ENCODE assay signal across 9 cellular contexts in the genomic region with DNA sequence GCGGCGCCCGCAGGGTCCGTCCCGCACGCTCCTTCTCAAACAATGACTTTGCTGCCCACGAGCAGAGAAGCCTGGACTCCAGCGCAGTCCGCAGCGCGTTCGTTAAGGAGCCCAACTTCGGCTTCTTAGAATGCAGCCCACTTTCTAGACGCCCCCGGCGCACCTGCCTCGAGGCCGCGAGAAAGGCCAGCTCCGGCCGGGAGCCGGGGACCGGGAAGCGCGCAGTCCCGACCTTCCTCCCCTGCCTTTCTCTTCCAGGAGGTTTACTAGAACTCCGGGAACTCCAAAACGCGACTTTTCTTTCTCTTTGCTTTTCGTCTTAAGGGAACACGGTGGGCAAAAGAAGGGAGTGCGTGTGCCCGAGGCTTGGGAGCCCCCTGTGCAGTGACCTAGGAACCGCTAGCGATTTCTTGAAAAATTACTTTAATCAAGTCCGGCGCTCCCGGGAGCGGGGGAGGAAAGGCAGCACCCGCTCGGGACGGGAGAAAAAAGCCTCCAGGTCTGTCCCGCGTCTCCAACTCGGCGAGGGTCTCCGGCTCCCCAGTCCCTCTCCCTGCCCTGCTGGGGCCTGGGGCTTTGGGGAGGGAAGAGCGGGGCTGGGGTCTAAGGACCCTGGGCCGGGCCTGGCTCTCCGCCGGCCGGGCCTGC. TPM values are rescaled to one million over a fixed set of nuclear protein-coding genes. Genes with fewer than 3 reads are reported as not detected.
A peak's percentile ranks its signal among the peaks of the same experiment; 100 is the strongest.
DNase-seq lines count a peak whose midpoint lies in the region; ATAC-seq, FAIRE-seq and TF ChIP-seq lines count a peak whose summit lies in the region.
"Had no signal": no experiment of that assay in that cellular context is flagged by ENCODE, and none has a peak within 500 bp of the region (broad histone marks: within the 10 kb centered on the region; RNA-seq: fewer than 3 reads in every experiment).

No MANE protein-coding gene starts in this region.

- DNase-seq in NCI-H510A treated with DMSO at 0.1 percent for 48 hours (lab: John Stamatoyannopoulos, UW) (peak; percentile 46), NCI-H510A (lab: John Stamatoyannopoulos, UW) (no peak), fibroblast of the aortic adventitia (ENCODE audit: low read depth) (peak; percentile 24), small intestine (peak; percentile 36), NCI-H1436 treated with DMSO at 0.1 percent for 48 hours (lab: John Stamatoyannopoulos, UW) (no peak)

- peak overlapping the region; percentile 87 to 90 for H3K27ac ChIP-seq in small intestine (ENCODE audit: low read depth in 1 of 2, low read length in 1 of 2)

- no peak for FAIRE-seq in small intestine (lab: Jason Lieb, UNC)

- peaks cover 0 to 2% of the 10 kb centered on the region in 2 donors for H3K36me3 ChIP-seq in small intestine (ENCODE audit: control insufficient read depth in 2 of 2, insufficient read depth in 2 of 2, low read length in 2 of 2)

- 2% methylated on average over 47 to 52 of the region's 52 CpGs for WGBS in small intestine, 3 donors

- TF ChIP-seq CTCF in fibroblast of the aortic adventitia (IDR thresholded peaks at IDR 0.05; ENCODE audit: insufficient read depth, low read length) = no peak

- peaks cover 0 to 33% of the 10 kb centered on the region in 2 donors for H3K27me3 ChIP-seq in small intestine (ENCODE audit: control insufficient read depth in 2 of 2, insufficient read depth in 2 of 2, low read length in 2 of 2)

- ATAC-seq in SK-N-SH treated with all-trans-retinoic acid at 6 μM for 48 hours (peak; percentile 65), HG02642 (IDR thresholded peaks at IDR 0.05; ENCODE audit: poor library complexity, unreplicated experiment) (no peak), HG03571 (IDR thresholded peaks at IDR 0.05; ENCODE audit: unreplicated experiment) (no peak)

- H3K4me1 ChIP-seq in small intestine (ENCODE audit: control insufficient read depth in 2 of 2, insufficient read depth in 1 of 2, low read depth in 1 of 2, low read length in 1 of 2) = peaks cover 0 to 3% of the 10 kb centered on the region in 2 donors

- H3K4me3 ChIP-seq in fibroblast of the aortic adventitia (ENCODE audit: low read depth, low read length) (peak overlapping the region; percentile 45), small intestine (ENCODE audit: low read depth in 1 of 2, low read length in 2 of 2) (peak overlapping the region; percentile 61 to 92)

- no peaks in the 10 kb centered on the region for H3K9me3 ChIP-seq in small intestine (ENCODE audit: control insufficient read depth, low read depth)

TF ChIP-seq in SK-N-SH treated with all-trans-retinoic acid at 6 μM for 48 hours, 23 proteins besides CTCF, POLR2A, EP300 and RAD21:
- TF ChIP-seq OSR1 (CRISPR knock-in tag; IDR thresholded peaks at IDR 0.05) (no peak), TCF4 (CRISPR knock-in tag; IDR thresholded peaks at IDR 0.05; ENCODE audit: borderline replicate concordance) (no peak), ISL1 (CRISPR knock-in tag; IDR thresholded peaks at IDR 0.05) (no peak), TOX (CRISPR knock-in tag; IDR thresholded peaks at IDR 0.05; ENCODE audit: borderline replicate concordance) (no peak), ARNTL (CRISPR knock-in tag; IDR thresholded peaks at IDR 0.05; ENCODE audit: borderline replicate concordance, low read depth) (no peak)

RNA-seq across cellular contexts. Expression of a gene that starts 2.6 kb away (rescaled TPM):
- not detected in 2 replicates for total RNA-seq in fibroblast of the aortic adventitia (ENCODE audit: low replicate concordance)
- polyA plus RNA-seq in small intestine = 10 to 100 TPM in 2 of 3 donors, 1 to 10 TPM in 1; 10.0 to 18.1 (median 11.9) TPM
- total RNA-seq: CD4-positive, CD25-positive, alpha-beta regulatory T cell had no signal
- polyA plus RNA-seq: CD4-positive, CD25-positive, alpha-beta regulatory T cell had no signal

Comparison
In these comparisons a context has a peak if more than half of its experiments do, and no peak if none do; other contexts are left out.
1. DNase-seq: peak in NCI-H510A treated with DMSO at 0.1 percent for 48 hours (single experiment), fibroblast of the aortic adventitia (single experiment) and small intestine (single experiment); none in NCI-H510A (single experiment) and NCI-H1436 treated with DMSO at 0.1 percent for 48 hours (single experiment).